Comparison of ENCODE assay signal across 8 cellular contexts in genomic region chr6:53854843-53855567, GRCh38.
DNase-seq lines count a peak whose midpoint lies in the region; ATAC-seq and TF ChIP-seq lines count a peak whose summit lies in the region.

No MANE protein-coding gene starts in this region.

- no peak overlapping the region for H3K27ac ChIP-seq in foreskin keratinocyte

- intact Hi-C loops in lower leg skin (cut with DNase I; ENCODE audit: low total_unique reads) (no loop called here), head of caudate nucleus (cut with DNase I) (no loop called here)

- H3K4me3 ChIP-seq in lower leg skin (ENCODE audit: low read depth, poor library complexity, severe bottlenecking): no peak overlapping the region

- 60 to 65% methylated on average over 5 of the region's 5 CpGs for WGBS in lower leg skin, 2 donors

- TF ChIP-seq CTCF in foreskin keratinocyte (conservative IDR thresholded peaks at IDR 0.05) (no peak), lower leg skin (IDR thresholded peaks at IDR 0.05) (no peak)

- peak; percentile 89 for ATAC-seq in GM18502 (IDR thresholded peaks at IDR 0.05; ENCODE audit: poor library complexity, unreplicated experiment)
- ATAC-seq in GM21360 (IDR thresholded peaks at IDR 0.05; ENCODE audit: unreplicated experiment): peak; percentile 64
- ATAC-seq in HG03342 (IDR thresholded peaks at IDR 0.05; ENCODE audit: unreplicated experiment): peak; percentile 93
- peak; percentile 87 for ATAC-seq in foreskin keratinocyte
- ATAC-seq in SK-N-SH treated with all-trans-retinoic acid at 6 μM for 48 hours: no peak

- no peaks in the 10 kb centered on the region for H3K27me3 ChIP-seq in foreskin keratinocyte

- no peak for TF ChIP-seq POLR2A in lower leg skin (IDR thresholded peaks at IDR 0.05)

- DNase-seq in foreskin keratinocyte: peak; percentile 62 to 73
- no peak for DNase-seq in lower leg skin (ENCODE audit: low spot score in 2 of 2)
- no peak for DNase-seq in head of caudate nucleus
- DNase-seq in occipital lobe (lab: John Stamatoyannopoulos, UW): no peak

- peaks cover 21% of the 10 kb centered on the region for H3K4me1 ChIP-seq in foreskin keratinocyte

TF ChIP-seq in SK-N-SH treated with all-trans-retinoic acid at 6 μM for 48 hours, 23 proteins besides CTCF, POLR2A, EP300 and RAD21:
- TF ChIP-seq SNAI2 (CRISPR knock-in tag; IDR thresholded peaks at IDR 0.05): no peak
- no peak for TF ChIP-seq TSHZ2 (CRISPR knock-in tag; IDR thresholded peaks at IDR 0.05)
- no peak for TF ChIP-seq CSDC2 (CRISPR knock-in tag; IDR thresholded peaks at IDR 0.05)

Comparison
In these comparisons a context has a peak if more than half of its experiments do, and no peak if none do; other contexts are left out.
1. DNase-seq: peak in foreskin keratinocyte (2 of 2); none in lower leg skin (0 of 2), head of caudate nucleus (0 of 42) and occipital lobe (single experiment).